Comparison of ENCODE assay signal across 28 cellular contexts in genomic region chr7:138880881-138881577, GRCh38.
DNase-seq lines count a peak whose midpoint lies in the region; ATAC-seq lines count a peak whose summit lies in the region.
"Had no signal": no experiment of that assay in that cellular context is flagged by ENCODE, and none has a peak within 500 bp of the region (broad histone marks: within the 10 kb centered on the region; RNA-seq: fewer than 3 reads in every experiment).

No MANE protein-coding gene starts in this region.

- H3K4me2 ChIP-seq in mesenchymal stem cell (ENCODE audit: low read length, poor library complexity, severe bottlenecking) = no peak overlapping the region
- H3K4me2 ChIP-seq: PC-9 had no signal

- no peak overlapping the region for H3K14ac ChIP-seq in mesenchymal stem cell (ENCODE audit: low read length in 2 of 2)

- H3K4ac ChIP-seq in mesenchymal stem cell (ENCODE audit: low read depth in 1 of 2, low read length in 2 of 2) = no peak overlapping the region

- H3K9ac ChIP-seq in mesenchymal stem cell (ENCODE audit: low read length) = peak overlapping the region; percentile 68

- H3K23ac ChIP-seq in mesenchymal stem cell (ENCODE audit: low read length in 2 of 2) = no peak overlapping the region

- 98% methylated on average over 13 of the region's 13 CpGs for WGBS in mesenchymal stem cell

- H2BK120ac ChIP-seq in mesenchymal stem cell (ENCODE audit: low read depth, low read length) = no peak overlapping the region

- no peaks in the 10 kb centered on the region for H3K79me1 ChIP-seq in mesenchymal stem cell (replicated peaks; ENCODE audit: low read length, poor library complexity, severe bottlenecking)

- H3K27ac ChIP-seq in mesenchymal stem cell (ENCODE audit: low read length, poor library complexity, severe bottlenecking) = no peak overlapping the region
- H3K27ac ChIP-seq: body of pancreas, foreskin keratinocyte, ovary, PC-9, sigmoid colon, SJCRH30, tibial artery had no signal

- ATAC-seq in HG03280 (IDR thresholded peaks at IDR 0.05; ENCODE audit: unreplicated experiment) (no peak), HG02840 (IDR thresholded peaks at IDR 0.05; ENCODE audit: low FRiP score, unreplicated experiment) (no peak)
- ATAC-seq: body of pancreas; foreskin keratinocyte; naive thymus-derived CD4-positive, alpha-beta T cell; WTC11 had no signal

- no peaks in the 10 kb centered on the region for H3K27me3 ChIP-seq in MG63
- H3K27me3 ChIP-seq in mesenchymal stem cell (ENCODE audit: control insufficient read depth in 1 of 2, insufficient read depth in 1 of 2, low read length in 2 of 2) = no peaks in the 10 kb centered on the region
- H3K27me3 ChIP-seq: body of pancreas, foreskin keratinocyte, ovary, sigmoid colon, SJCRH30, tibial artery had no signal

- H2BK12ac ChIP-seq in mesenchymal stem cell (ENCODE audit: low read length in 2 of 2) = no peak overlapping the region

- no peak overlapping the region for H4K91ac ChIP-seq in mesenchymal stem cell (ENCODE audit: low read length)

- H3K4me1 ChIP-seq in mesenchymal stem cell (ENCODE audit: control insufficient read depth, insufficient read depth, low read depth, low read length) = peaks cover 2% of the 10 kb centered on the region
- H3K4me1 ChIP-seq: body of pancreas, sigmoid colon, tibial artery had no signal

- no peak overlapping the region for H2BK5ac ChIP-seq in mesenchymal stem cell (ENCODE audit: low read depth, low read length, poor library complexity, severe bottlenecking)

- H2AK5ac ChIP-seq in mesenchymal stem cell (ENCODE audit: low read length, severe bottlenecking) = no peak overlapping the region

- no peak overlapping the region for H4K8ac ChIP-seq in mesenchymal stem cell (ENCODE audit: low read length)

- H3K36me3 ChIP-seq in MG63 (no peaks in the 10 kb centered on the region), mesenchymal stem cell (ENCODE audit: control insufficient read depth in 1 of 2, insufficient read depth in 2 of 2, low read depth in 1 of 2, low read length in 2 of 2) (peaks cover 3 to 9% of the 10 kb centered on the region in 2 experiments)
- H3K36me3 ChIP-seq: ovary, sigmoid colon, tibial artery had no signal

- DNase-seq in AG08395 (ENCODE audit: low spot score) (peak; percentile 63), MG63 (peak; percentile 47), fibroblast of peridontal ligament (ENCODE audit: extremely low read depth) (peak; percentile 28), mesenchymal stem cell (no peak), NCI-H2029 (lab: John Stamatoyannopoulos, UW) (no peak)
- no peak for DNase-seq in stimulated activated CD4-positive, alpha-beta T cell treated with anti-CD3 and anti-CD28 coated beads, Interleukin-12 subunit alpha, Interleukin-12 subunit beta, amount 100 ng/mL, for 4 hours
- DNase-seq: activated CD4-positive, alpha-beta memory T cell treated with anti-CD3 and anti-CD28 coated beads for 36 hours; activated naive CD4-positive, alpha-beta T cell treated with anti-CD3 and anti-CD28 coated beads, Interleukin-2, amount 50 U/mL, for 16 hours; CD4-positive, CD25-positive, alpha-beta regulatory T cell; foreskin keratinocyte; GDM1; mesendoderm; naive thymus-derived CD4-positive, alpha-beta T cell; NCI-H187; NCI-H226; NCI-H82; ovary; sigmoid colon; SJCRH30; stimulated activated CD4-positive, alpha-beta T cell treated with anti-CD3 and anti-CD28 coated beads, Interleukin-1b, Interleukin-23, amount 100 ng/mL, for 48 hours; stimulated activated naive CD4-positive, alpha-beta T cell had no signal

- H2AFZ ChIP-seq in mesenchymal stem cell (ENCODE audit: low read depth, low read length) = no peak overlapping the region
- H2AFZ ChIP-seq: PC-9 had no signal

- H3K9me3 ChIP-seq in MG63 = no peaks in the 10 kb centered on the region
- no peaks in the 10 kb centered on the region for H3K9me3 ChIP-seq in mesenchymal stem cell (ENCODE audit: control insufficient read depth, low read length)
- H3K9me3 ChIP-seq: body of pancreas, ovary, sigmoid colon, SJCRH30, tibial artery had no signal

- H3K4me3 ChIP-seq in MG63 = no peak overlapping the region
- H3K4me3 ChIP-seq in mesenchymal stem cell (ENCODE audit: insufficient read depth in 1 of 2, low read depth in 1 of 2, low read length in 2 of 2) = peak overlapping the region in 1 of 2 experiments; percentile 45
- H3K4me3 ChIP-seq: body of pancreas, coronary artery, ovary, PC-9, sigmoid colon, SJCRH30, tibial artery had no signal

- no peak overlapping the region for H2BK15ac ChIP-seq in mesenchymal stem cell (ENCODE audit: low read depth, poor library complexity, severe bottlenecking)

- no peak overlapping the region for H3K18ac ChIP-seq in mesenchymal stem cell (ENCODE audit: low read depth in 1 of 2, low read length in 2 of 2)

Comparison
In these comparisons a context has a peak if more than half of its experiments do, and no peak if none do; other contexts are left out.
1. DNase-seq: peak in AG08395 (single experiment), MG63 (single experiment) and fibroblast of peridontal ligament (single experiment); none in mesenchymal stem cell (single experiment), stimulated activated CD4-positive, alpha-beta T cell treated with anti-CD3 and anti-CD28 coated beads, Interleukin-12 subunit alpha, Interleukin-12 subunit beta, amount 100 ng/mL, for 4 hours (single experiment) and NCI-H2029 (single experiment).